ENCODE assay signal across 14 cellular contexts in the genomic region with DNA sequence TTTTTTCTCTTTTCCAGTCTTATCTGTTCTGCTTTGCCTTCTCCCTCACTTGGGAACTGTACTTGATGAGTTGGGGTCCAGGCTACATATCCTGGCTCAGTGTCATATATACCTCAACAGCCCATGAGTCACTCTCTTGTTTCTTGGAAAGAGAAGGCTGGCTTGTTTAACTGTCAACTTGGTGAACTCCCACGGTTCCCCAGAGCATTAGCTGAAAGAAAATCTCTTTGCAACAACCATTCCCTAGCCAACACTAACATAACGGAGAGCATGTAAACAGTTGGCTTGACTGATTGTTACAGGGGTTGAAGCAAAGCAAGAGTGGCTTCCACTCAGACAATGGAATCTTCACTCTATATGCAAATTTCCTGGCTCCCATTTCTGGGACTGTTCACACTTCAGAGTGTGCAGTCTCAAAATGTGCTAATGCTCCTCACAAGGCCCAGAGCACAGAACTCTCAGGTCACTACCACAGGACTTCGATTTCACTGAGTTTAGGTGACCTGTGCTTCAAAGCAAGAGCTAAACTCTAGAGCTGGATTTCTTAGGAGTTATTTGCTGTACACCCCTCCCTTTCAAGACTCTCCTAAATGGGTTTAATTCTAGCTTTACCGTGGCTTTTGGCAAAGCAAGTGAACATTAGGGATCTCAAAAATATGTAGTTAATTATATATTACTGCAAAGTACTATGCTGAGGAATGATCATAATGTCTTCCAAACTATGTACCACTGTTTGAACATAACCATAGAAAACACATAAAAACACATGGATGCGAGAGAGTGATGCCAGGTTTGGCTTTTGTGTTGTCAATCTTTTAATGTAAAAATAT.
DNase-seq lines count a peak whose midpoint lies in the region; ATAC-seq, FAIRE-seq and TF ChIP-seq lines count a peak whose summit lies in the region.
"Had no signal": no experiment of that assay in that cellular context is flagged by ENCODE, and none has a peak within 500 bp of the region (broad histone marks: within the 10 kb centered on the region; RNA-seq: fewer than 3 reads in every experiment).

No MANE protein-coding gene starts in this region.

- H3K9me3 ChIP-seq in MG63 (no peaks in the 10 kb centered on the region), left lung (peaks cover 0 to 6% of the 10 kb centered on the region in 2 donors)

- no peaks in the 10 kb centered on the region for H3K27me3 ChIP-seq in MG63
- no peaks in the 10 kb centered on the region for H3K27me3 ChIP-seq in bronchial epithelial cell (ENCODE audit: control insufficient read depth, insufficient read depth, low read length)
- no peaks in the 10 kb centered on the region for H3K27me3 ChIP-seq in left lung
- H3K27me3 ChIP-seq: BLaER1 treated with 17β-estradiol and CSF1 and Interleukin-3, amounts not matched to agents 10 nM and 100 nM had no signal

- intact Hi-C loops in left lung (cut with DNase I), result no loop called here

- TF ChIP-seq CTCF in AG04449 (IDR thresholded peaks at IDR 0.05; ENCODE audit: insufficient read depth, low read length, missing control alignments) (no peak), bronchial epithelial cell (IDR thresholded peaks at IDR 0.05; ENCODE audit: insufficient read depth, low read length, severe bottlenecking) (no peak), left lung (IDR thresholded peaks at IDR 0.05) (no peak), RWPE1 (conservative IDR thresholded peaks at IDR 0.05; ENCODE audit: low read depth) (no peak)

- no peak overlapping the region for H3K4me3 ChIP-seq in AG04449 (ENCODE audit: low read depth, low read length)
- H3K4me3 ChIP-seq in MG63, result no peak overlapping the region
- no peak overlapping the region for H3K4me3 ChIP-seq in bronchial epithelial cell (ENCODE audit: low read depth, low read length)
- no peak overlapping the region for H3K4me3 ChIP-seq in left lung
- H3K4me3 ChIP-seq: BLaER1 treated with 17β-estradiol and CSF1 and Interleukin-3, amounts not matched to agents 10 nM and 100 nM had no signal

- POLR2A ChIA-PET in AG04449 (lab: Yijun Ruan, JAX) (no interaction called here), RWPE1 (lab: Yijun Ruan, JAX; ENCODE audit: low non-redundant PET) (no interaction called here)

- H3K27ac ChIP-seq in left lung (no peak overlapping the region), RWPE1 (no peak overlapping the region)
- H3K27ac ChIP-seq: BLaER1 treated with 17β-estradiol and CSF1 and Interleukin-3, amounts not matched to agents 10 nM and 100 nM; WERI-Rb-1 had no signal

- H3K36me3 ChIP-seq in MG63 (no peaks in the 10 kb centered on the region), bronchial epithelial cell (ENCODE audit: control insufficient read depth, insufficient read depth, low read length) (no peaks in the 10 kb centered on the region), left lung (no peaks in the 10 kb centered on the region)
- H3K36me3 ChIP-seq: BLaER1 treated with 17β-estradiol and CSF1 and Interleukin-3, amounts not matched to agents 10 nM and 100 nM; WERI-Rb-1 had no signal

- DNase-seq in AG04449 (ENCODE audit: low read depth, low spot score), result peak; percentile 63
- DNase-seq in MG63, result peak; percentile 66
- DNase-seq in bronchial epithelial cell (ENCODE audit: low read depth), result peak; percentile 30
- no peak for DNase-seq in left lung
- DNase-seq in SKM-1 (lab: John Stamatoyannopoulos, UW; ENCODE audit: unreplicated experiment), result no peak
- no peak for DNase-seq in NK-92 treated with Interleukin-12 subunit alpha and Interleukin-12 subunit beta, amount 100 ng/mL, for 24 hours (lab: John Stamatoyannopoulos, UW)
- no peak for DNase-seq in RWPE1 (ENCODE audit: low spot score)
- DNase-seq: hypothalamus, NCI-H526 treated with DMSO at 0.1 percent for 48 hours, WERI-Rb-1 had no signal

- no peaks in the 10 kb centered on the region for H3K4me1 ChIP-seq in left lung
- H3K4me1 ChIP-seq: BLaER1 treated with 17β-estradiol and CSF1 and Interleukin-3, amounts not matched to agents 10 nM and 100 nM had no signal

- no peak for FAIRE-seq in bronchial epithelial cell (lab: Jason Lieb, UNC)
- FAIRE-seq: GM12892 had no signal

- ATAC-seq in left lung (peak; percentile 32), HG03159 (IDR thresholded peaks at IDR 0.05; ENCODE audit: unreplicated experiment) (no peak)
- ATAC-seq: activated naive CD4-positive, alpha-beta T cell treated with anti-CD3 and anti-CD28 coated beads, Interleukin-2, amount 50 U/mL, for 72 hours had no signal

- CTCF ChIA-PET in AG04449 (lab: Yijun Ruan, JAX), result interaction anchor here (1.0 kb wide), 1 partner anchor 15 kb away, joined by 4 read pairs; no protein-coding TSS in a partner anchor
- CTCF ChIA-PET in RWPE1 (lab: Yijun Ruan, JAX), result no interaction called here

Comparison
In these comparisons a context has a peak if more than half of its experiments do, and no peak if none do; other contexts are left out.
1. DNase-seq: peak in AG04449 (single experiment), MG63 (single experiment) and bronchial epithelial cell (single experiment); none in left lung (0 of 2), SKM-1 (single experiment), NK-92 treated with Interleukin-12 subunit alpha and Interleukin-12 subunit beta, amount 100 ng/mL, for 24 hours (single experiment) and RWPE1 (single experiment).